ENCODE assay signal across 33 cellular contexts in the genomic region with DNA sequence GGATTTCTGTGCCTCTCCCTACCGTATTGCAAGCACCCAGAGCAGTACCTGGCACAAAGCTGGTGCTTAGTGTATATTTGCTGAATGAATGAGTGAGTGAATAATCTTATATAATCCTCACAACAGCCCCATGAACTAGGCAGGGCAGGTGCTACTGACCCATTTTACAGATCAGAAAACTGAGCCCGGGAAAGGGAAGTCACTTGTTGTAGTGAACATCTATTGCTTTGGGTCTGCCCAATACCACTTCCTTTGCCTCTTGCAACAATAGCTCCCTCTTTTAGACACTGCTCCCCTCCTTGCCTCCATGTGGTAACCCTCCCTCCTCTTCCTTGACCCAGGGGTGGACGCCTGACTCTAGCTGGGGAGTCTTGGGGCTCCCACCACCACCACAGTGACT. TPM values are rescaled to one million over a fixed set of nuclear protein-coding genes. Genes with fewer than 3 reads are reported as not detected.
"Had no signal": no experiment of that assay in that cellular context is flagged by ENCODE, and none has a peak within 500 bp of the region (broad histone marks: within the 10 kb centered on the region; RNA-seq: fewer than 3 reads in every experiment).

No MANE protein-coding gene starts in this region.

- H3K4me3 ChIP-seq: neural progenitor cell, ovary, psoas muscle, skin epidermis, smooth muscle cell, stomach, thoracic aorta, thyroid gland, transverse colon, upper lobe of right lung, uterus had no signal

- H3K27me3 Mint-ChIP-seq: naive thymus-derived CD4-positive, alpha-beta T cell; stimulated activated naive B cell treated with anti-CD40 and anti-IgM and Interleukin-4, amounts not matched to agents 10 μg/mL and 1 μg/mL and 100 μg/mL, for 72 hours; stimulated activated naive CD8-positive, alpha-beta T cell treated with anti-CD3 and anti-CD28 coated beads, Interleukin-15, Interleukin-2, amounts not matched to agents 100 ng/mL and 50 ng/mL, for 24 hours; type B pancreatic cell had no signal

- DNase-seq: naive thymus-derived CD4-positive, alpha-beta T cell; natural killer cell; occipital lobe; ovary; psoas muscle; right cardiac atrium; stimulated activated CD4-positive, alpha-beta T cell treated with anti-CD3 and anti-CD28 coated beads, Interleukin-15, amount 100 ng/mL, for 24 hours; stimulated activated CD4-positive, alpha-beta T cell treated with anti-CD3 and anti-CD28 coated beads, Interleukin-2, amount 100 ng/mL, for 24 hours; stimulated activated CD4-positive, alpha-beta T cell treated with anti-CD3 and anti-CD28 coated beads, Interleukin-2, amount 100 ng/mL, for 48 hours; stimulated activated CD4-positive, alpha-beta T cell treated with anti-CD3 and anti-CD28 coated beads, Interleukin-4, amount 100 ng/mL, for 24 hours; stimulated activated naive B cell treated with anti-CD40 and anti-IgM and Interleukin-4, amounts not matched to agents 10 μg/mL and 1 μg/mL and 100 μg/mL, for 72 hours; stimulated activated naive CD4-positive, alpha-beta T cell treated with Interleukin-2 at 50 U/mL for 16 hours; stomach; thyroid gland; transverse colon; upper lobe of right lung; uterus had no signal

- H3K4me1 ChIP-seq: parathyroid adenoma, thyroid gland, uterus had no signal

- H2AFZ ChIP-seq: neural progenitor cell, parathyroid adenoma had no signal

- H3K27ac ChIP-seq: neural progenitor cell, ovary, parathyroid adenoma, psoas muscle, skin epidermis, stomach, thoracic aorta, thyroid gland, transverse colon, upper lobe of right lung, uterus had no signal

- H3K9me3 ChIP-seq: ovary, psoas muscle, stomach, thoracic aorta, thyroid gland, transverse colon, upper lobe of right lung, uterus had no signal

- H3K36me3 Mint-ChIP-seq: naive thymus-derived CD4-positive, alpha-beta T cell; natural killer cell; neural progenitor cell; stimulated activated effector memory CD8-positive, alpha-beta T cell treated with anti-CD3 and anti-CD28 coated beads, Interleukin-12 subunit alpha, Interleukin-12 subunit beta, amount 100 ng/mL, for 72 hours; stimulated activated naive B cell treated with anti-CD40 and anti-IgM and Interleukin-4, amounts not matched to agents 10 μg/mL and 1 μg/mL and 100 μg/mL, for 72 hours; type B pancreatic cell had no signal

- H3K27ac Mint-ChIP-seq: naive thymus-derived CD4-positive, alpha-beta T cell; natural killer cell; nephron; neural progenitor cell; progenitor cell of endocrine pancreas; stimulated activated effector memory CD8-positive, alpha-beta T cell treated with anti-CD3 and anti-CD28 coated beads, Interleukin-12 subunit alpha, Interleukin-12 subunit beta, amount 100 ng/mL, for 72 hours; stimulated activated naive B cell treated with anti-CD40 and anti-IgM and Interleukin-4, amounts not matched to agents 10 μg/mL and 1 μg/mL and 100 μg/mL, for 72 hours; stimulated activated naive CD8-positive, alpha-beta T cell treated with anti-CD3 and anti-CD28 coated beads, Interleukin-15, Interleukin-2, amounts not matched to agents 100 ng/mL and 50 ng/mL, for 24 hours; type B pancreatic cell had no signal

- H3K4me3 Mint-ChIP-seq: naive thymus-derived CD4-positive, alpha-beta T cell; natural killer cell; nephron; neural progenitor cell; stimulated activated effector memory CD8-positive, alpha-beta T cell treated with anti-CD3 and anti-CD28 coated beads, Interleukin-12 subunit alpha, Interleukin-12 subunit beta, amount 100 ng/mL, for 72 hours; stimulated activated naive B cell treated with anti-CD40 and anti-IgM and Interleukin-4, amounts not matched to agents 10 μg/mL and 1 μg/mL and 100 μg/mL, for 72 hours; stimulated activated naive CD8-positive, alpha-beta T cell treated with anti-CD3 and anti-CD28 coated beads, Interleukin-15, Interleukin-2, amounts not matched to agents 100 ng/mL and 50 ng/mL, for 24 hours; type B pancreatic cell had no signal

- ATAC-seq: naive thymus-derived CD4-positive, alpha-beta T cell; psoas muscle; right cardiac atrium; sciatic nerve; stimulated activated effector memory CD8-positive, alpha-beta T cell treated with anti-CD3 and anti-CD28 coated beads, Interleukin-12 subunit alpha, Interleukin-12 subunit beta, amount 100 ng/mL, for 72 hours; stimulated activated naive B cell treated with anti-CD40 and anti-IgM and Interleukin-4, amounts not matched to agents 10 μg/mL and 1 μg/mL and 100 μg/mL, for 72 hours; upper lobe of right lung had no signal

- H3K4me1 Mint-ChIP-seq: stimulated activated naive B cell treated with anti-CD40 and anti-IgM and Interleukin-4, amounts not matched to agents 10 μg/mL and 1 μg/mL and 100 μg/mL, for 72 hours had no signal

- H3K79me2 ChIP-seq: parathyroid adenoma had no signal

- H3K36me3 ChIP-seq: neural progenitor cell, ovary, stomach, thoracic aorta, thyroid gland, transverse colon, upper lobe of right lung, uterus had no signal

- H3K27me3 ChIP-seq: neural progenitor cell, ovary, stomach, thyroid gland, transverse colon, upper lobe of right lung, uterus had no signal

- H3K4me2 ChIP-seq: neural progenitor cell, smooth muscle cell had no signal

- H3K9ac ChIP-seq: neural progenitor cell, parathyroid adenoma had no signal

RNA-seq across cellular contexts. Expression of gene CDCP2, which starts 3.1 kb away (rescaled TPM):
- total RNA-seq: occipital lobe, osteoblast, progenitor cell of endocrine pancreas, psoas muscle, renal cortical epithelial cell, right cardiac atrium, smooth muscle cell, temporal lobe, thoracic aorta, urinary bladder had no signal
- polyA plus RNA-seq: naive thymus-derived CD4-positive, alpha-beta T cell; neural cell; psoas muscle; right cardiac atrium; smooth muscle cell; stomach; urinary bladder had no signal
